ENCODE assay signal across 1 cellular context in the genomic region with DNA sequence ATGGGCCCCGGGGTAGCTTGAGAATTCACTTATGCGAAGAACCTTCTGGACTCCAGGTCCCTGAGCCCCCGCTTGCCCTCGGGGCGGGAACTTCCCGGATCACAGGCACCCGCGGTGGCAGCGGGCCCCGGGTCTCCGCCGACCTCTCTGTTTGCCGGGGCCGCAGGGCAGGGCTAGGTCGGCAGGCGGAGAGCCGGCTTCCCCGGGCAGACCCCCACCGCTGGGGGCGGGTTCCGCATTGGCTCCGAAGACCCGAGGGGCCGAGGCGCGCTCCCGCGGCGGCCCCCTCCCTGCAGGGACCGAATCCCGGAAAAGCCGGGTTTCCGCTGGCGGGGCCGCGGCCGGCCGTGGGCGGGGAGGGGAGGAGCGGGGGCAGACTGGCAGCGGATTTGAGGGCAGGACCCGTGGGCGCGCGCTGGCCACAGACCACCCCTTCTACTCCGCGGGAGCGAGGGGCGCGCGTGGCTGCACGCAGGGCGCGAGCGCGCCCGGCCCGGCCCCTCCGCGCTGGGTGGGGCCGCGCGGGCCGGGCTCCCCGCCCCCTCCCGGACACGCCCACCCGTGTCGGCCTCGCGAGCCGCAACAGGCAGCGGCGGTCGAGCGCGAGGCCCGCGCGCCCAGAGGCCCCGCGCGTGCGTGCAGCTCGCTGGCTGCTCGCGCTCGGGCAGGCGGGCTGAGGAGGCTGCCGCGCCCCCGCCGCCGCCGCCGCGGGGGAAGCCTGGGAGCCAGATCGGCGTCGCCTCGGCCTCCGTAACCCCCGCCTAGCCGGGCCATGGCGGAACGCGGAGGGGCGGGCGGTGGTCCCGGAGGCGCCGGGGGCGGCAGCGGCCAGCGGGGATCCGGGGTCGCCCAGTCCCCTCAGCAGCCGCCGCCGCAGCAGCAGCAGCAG.
TF ChIP-seq lines count a peak whose summit lies in the region.

Gene PACS1, plus strand, starts transcription at position 558 of the 889 bp plus-strand sequence. Its CDS starts 215 bp downstream, at position 773.

TF ChIP-seq in K562, 482 proteins besides CTCF, POLR2A, EP300 and RAD21 (continued from another document and continues in another):
- TF ChIP-seq NR4A1 (CRISPR knock-in tag; IDR thresholded peaks at IDR 0.05) (no peak), NR4A1 (tag; IDR thresholded peaks at IDR 0.05) (no peak), SMC3 (conservative IDR thresholded peaks at IDR 0.05; ENCODE audit: insufficient read depth, low read depth, low read length) (no peak), DPF2 (IDR thresholded peaks at IDR 0.05) (no peak), TEAD4 (IDR thresholded peaks at IDR 0.05; ENCODE audit: low read length) (no peak), TEAD4 (CRISPR knock-in tag; IDR thresholded peaks at IDR 0.05; ENCODE audit: borderline replicate concordance) (no peak), PKNOX1 (IDR thresholded peaks at IDR 0.05) (no peak), ZNF3 (CRISPR knock-in tag; IDR thresholded peaks at IDR 0.05) (no peak), MNT (conservative IDR thresholded peaks at IDR 0.05) (peak in 1 of 2 experiments; percentile 47; a peak in 1 of 4 replicates), TSC22D4 (tag; IDR thresholded peaks at IDR 0.05) (no peak), NR0B1 (IDR thresholded peaks at IDR 0.05; ENCODE audit: partially characterized antibody) (no peak), HMGXB4 (CRISPR knock-in tag; IDR thresholded peaks at IDR 0.05) (0 out of 2 replicates have a peak, but pooled peaks have one; percentile 32), CCNT2 (IDR thresholded peaks at IDR 0.05; ENCODE audit: borderline replicate concordance, extremely low read depth, insufficient read length, low read depth, low read length) (peak; percentile 73), FOXJ3 (CRISPR knock-in tag; IDR thresholded peaks at IDR 0.05) (no peak), FOXM1 (IDR thresholded peaks at IDR 0.05; ENCODE audit: low read depth) (no peak), FOXM1 (CRISPR knock-in tag; IDR thresholded peaks at IDR 0.05; ENCODE audit: low read depth) (0 out of 2 replicates have a peak, but pooled peaks have one; percentile 20), SMARCE1 (IDR thresholded peaks at IDR 0.05) (no peak), EZH2 (IDR thresholded peaks at IDR 0.05; ENCODE audit: borderline replicate concordance, low read depth, low read length) (no peak), TGIF2 (CRISPR knock-in tag; IDR thresholded peaks at IDR 0.05) (0 out of 2 replicates have a peak, but pooled peaks have one; percentile 34), SNRNP70 (optimal IDR thresholded peaks at IDR 0.05; ENCODE audit: low read depth, low read length) (no peak), CBX5 (IDR thresholded peaks at IDR 0.05; ENCODE audit: borderline replicate concordance, low read depth) (no peak), SRSF7 (optimal IDR thresholded peaks at IDR 0.05; ENCODE audit: low read depth, low read length) (no peak), SUPT5H (IDR thresholded peaks at IDR 0.05) (peak; percentile 40; the same call in 1 of the 2 replicates), POLR3G (IDR thresholded peaks at IDR 0.05; ENCODE audit: extremely low read depth, insufficient read length, insufficient replicate concordance) (no peak), ZNF174 (CRISPR knock-in tag; IDR thresholded peaks at IDR 0.05) (no peak), BHLHE40 (IDR thresholded peaks at IDR 0.05; ENCODE audit: low read length) (no peak), HNRNPUL1 (IDR thresholded peaks at IDR 0.05; ENCODE audit: low read length) (no peak), BDP1 (IDR thresholded peaks at IDR 0.05; ENCODE audit: insufficient read depth, insufficient read length) (no peak), SAP30 (IDR thresholded peaks at IDR 0.05; ENCODE audit: borderline replicate concordance, insufficient read depth, low read depth, low read length, poor library complexity, severe bottlenecking) (peak; percentile 9), OTX1 (CRISPR knock-in tag; IDR thresholded peaks at IDR 0.05) (0 out of 2 replicates have a peak, but pooled peaks have one; percentile 4), DMBX1 (CRISPR knock-in tag; IDR thresholded peaks at IDR 0.05; ENCODE audit: borderline replicate concordance) (0 out of 2 replicates have a peak, but pooled peaks have one; percentile 9), GATAD2B (IDR thresholded peaks at IDR 0.05; ENCODE audit: borderline replicate concordance) (peak; percentile 84), ZFP30 (CRISPR knock-in tag; IDR thresholded peaks at IDR 0.05; ENCODE audit: borderline replicate concordance) (no peak), NCOR1 (IDR thresholded peaks at IDR 0.05) (no peak), MYC (IDR thresholded peaks at IDR 0.05; ENCODE audit: low read depth, low read length) (peak; percentile 54; the same call in 1 of the 2 replicates), MYC (CRISPR knock-in tag; IDR thresholded peaks at IDR 0.05; ENCODE audit: borderline replicate concordance, low read depth) (no peak), ZNF79 (CRISPR knock-in tag; IDR thresholded peaks at IDR 0.05; ENCODE audit: low read depth) (no peak), U2AF1 (optimal IDR thresholded peaks at IDR 0.05; ENCODE audit: low read depth, low read length) (no peak), GABPA (tag; conservative IDR thresholded peaks at IDR 0.05; ENCODE audit: low read depth) (peak; percentile 57)
- TF ChIP-seq, protein P1, sequence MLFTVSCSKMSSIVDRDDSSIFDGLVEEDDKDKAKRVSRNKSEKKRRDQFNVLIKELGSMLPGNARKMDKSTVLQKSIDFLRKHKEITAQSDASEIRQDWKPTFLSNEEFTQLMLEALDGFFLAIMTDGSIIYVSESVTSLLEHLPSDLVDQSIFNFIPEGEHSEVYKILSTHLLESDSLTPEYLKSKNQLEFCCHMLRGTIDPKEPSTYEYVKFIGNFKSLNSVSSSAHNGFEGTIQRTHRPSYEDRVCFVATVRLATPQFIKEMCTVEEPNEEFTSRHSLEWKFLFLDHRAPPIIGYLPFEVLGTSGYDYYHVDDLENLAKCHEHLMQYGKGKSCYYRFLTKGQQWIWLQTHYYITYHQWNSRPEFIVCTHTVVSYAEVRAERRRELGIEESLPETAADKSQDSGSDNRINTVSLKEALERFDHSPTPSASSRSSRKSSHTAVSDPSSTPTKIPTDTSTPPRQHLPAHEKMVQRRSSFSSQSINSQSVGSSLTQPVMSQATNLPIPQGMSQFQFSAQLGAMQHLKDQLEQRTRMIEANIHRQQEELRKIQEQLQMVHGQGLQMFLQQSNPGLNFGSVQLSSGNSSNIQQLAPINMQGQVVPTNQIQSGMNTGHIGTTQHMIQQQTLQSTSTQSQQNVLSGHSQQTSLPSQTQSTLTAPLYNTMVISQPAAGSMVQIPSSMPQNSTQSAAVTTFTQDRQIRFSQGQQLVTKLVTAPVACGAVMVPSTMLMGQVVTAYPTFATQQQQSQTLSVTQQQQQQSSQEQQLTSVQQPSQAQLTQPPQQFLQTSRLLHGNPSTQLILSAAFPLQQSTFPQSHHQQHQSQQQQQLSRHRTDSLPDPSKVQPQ (CRISPR knock-in tag; IDR thresholded peaks at IDR 0.05; ENCODE audit: borderline replicate concordance): no peak
- TF ChIP-seq, protein P2, sequence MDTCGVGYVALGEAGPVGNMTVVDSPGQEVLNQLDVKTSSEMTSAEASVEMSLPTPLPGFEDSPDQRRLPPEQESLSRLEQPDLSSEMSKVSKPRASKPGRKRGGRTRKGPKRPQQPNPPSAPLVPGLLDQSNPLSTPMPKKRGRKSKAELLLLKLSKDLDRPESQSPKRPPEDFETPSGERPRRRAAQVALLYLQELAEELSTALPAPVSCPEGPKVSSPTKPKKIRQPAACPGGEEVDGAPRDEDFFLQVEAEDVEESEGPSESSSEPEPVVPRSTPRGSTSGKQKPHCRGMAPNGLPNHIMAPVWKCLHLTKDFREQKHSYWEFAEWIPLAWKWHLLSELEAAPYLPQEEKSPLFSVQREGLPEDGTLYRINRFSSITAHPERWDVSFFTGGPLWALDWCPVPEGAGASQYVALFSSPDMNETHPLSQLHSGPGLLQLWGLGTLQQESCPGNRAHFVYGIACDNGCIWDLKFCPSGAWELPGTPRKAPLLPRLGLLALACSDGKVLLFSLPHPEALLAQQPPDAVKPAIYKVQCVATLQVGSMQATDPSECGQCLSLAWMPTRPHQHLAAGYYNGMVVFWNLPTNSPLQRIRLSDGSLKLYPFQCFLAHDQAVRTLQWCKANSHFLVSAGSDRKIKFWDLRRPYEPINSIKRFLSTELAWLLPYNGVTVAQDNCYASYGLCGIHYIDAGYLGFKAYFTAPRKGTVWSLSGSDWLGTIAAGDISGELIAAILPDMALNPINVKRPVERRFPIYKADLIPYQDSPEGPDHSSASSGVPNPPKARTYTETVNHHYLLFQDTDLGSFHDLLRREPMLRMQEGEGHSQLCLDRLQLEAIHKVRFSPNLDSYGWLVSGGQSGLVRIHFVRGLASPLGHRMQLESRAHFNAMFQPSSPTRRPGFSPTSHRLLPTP (IDR thresholded peaks at IDR 0.05; ENCODE audit: borderline replicate concordance, extremely low read depth, insufficient read length): no peak
- TF ChIP-seq, protein P3, sequence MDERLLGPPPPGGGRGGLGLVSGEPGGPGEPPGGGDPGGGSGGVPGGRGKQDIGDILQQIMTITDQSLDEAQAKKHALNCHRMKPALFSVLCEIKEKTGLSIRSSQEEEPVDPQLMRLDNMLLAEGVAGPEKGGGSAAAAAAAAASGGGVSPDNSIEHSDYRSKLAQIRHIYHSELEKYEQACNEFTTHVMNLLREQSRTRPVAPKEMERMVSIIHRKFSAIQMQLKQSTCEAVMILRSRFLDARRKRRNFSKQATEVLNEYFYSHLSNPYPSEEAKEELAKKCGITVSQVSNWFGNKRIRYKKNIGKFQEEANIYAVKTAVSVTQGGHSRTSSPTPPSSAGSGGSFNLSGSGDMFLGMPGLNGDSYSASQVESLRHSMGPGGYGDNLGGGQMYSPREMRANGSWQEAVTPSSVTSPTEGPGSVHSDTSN (CRISPR knock-in tag; IDR thresholded peaks at IDR 0.05; ENCODE audit: low read depth): no peak
- TF ChIP-seq, protein P3 (tag; conservative IDR thresholded peaks at IDR 0.05; ENCODE audit: low read depth): no peak
- TF ChIP-seq, protein P4, sequence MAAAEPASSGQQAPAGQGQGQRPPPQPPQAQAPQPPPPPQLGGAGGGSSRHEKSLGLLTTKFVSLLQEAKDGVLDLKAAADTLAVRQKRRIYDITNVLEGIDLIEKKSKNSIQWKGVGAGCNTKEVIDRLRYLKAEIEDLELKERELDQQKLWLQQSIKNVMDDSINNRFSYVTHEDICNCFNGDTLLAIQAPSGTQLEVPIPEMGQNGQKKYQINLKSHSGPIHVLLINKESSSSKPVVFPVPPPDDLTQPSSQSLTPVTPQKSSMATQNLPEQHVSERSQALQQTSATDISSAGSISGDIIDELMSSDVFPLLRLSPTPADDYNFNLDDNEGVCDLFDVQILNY (CRISPR knock-in tag; IDR thresholded peaks at IDR 0.05): no peak
- TF ChIP-seq, protein P5, sequence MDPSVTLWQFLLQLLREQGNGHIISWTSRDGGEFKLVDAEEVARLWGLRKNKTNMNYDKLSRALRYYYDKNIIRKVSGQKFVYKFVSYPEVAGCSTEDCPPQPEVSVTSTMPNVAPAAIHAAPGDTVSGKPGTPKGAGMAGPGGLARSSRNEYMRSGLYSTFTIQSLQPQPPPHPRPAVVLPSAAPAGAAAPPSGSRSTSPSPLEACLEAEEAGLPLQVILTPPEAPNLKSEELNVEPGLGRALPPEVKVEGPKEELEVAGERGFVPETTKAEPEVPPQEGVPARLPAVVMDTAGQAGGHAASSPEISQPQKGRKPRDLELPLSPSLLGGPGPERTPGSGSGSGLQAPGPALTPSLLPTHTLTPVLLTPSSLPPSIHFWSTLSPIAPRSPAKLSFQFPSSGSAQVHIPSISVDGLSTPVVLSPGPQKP (CRISPR knock-in tag; IDR thresholded peaks at IDR 0.05): no peak
